In genomic region chr6:33571637-33572316, GRCh38 we compare ENCODE assay signal across 7 cellular contexts. TPM values are rescaled to one million over a fixed set of nuclear protein-coding genes. Genes with fewer than 3 reads are reported as not detected.
DNase-seq lines count a peak whose midpoint lies in the region; ATAC-seq and TF ChIP-seq lines count a peak whose summit lies in the region.

No MANE protein-coding gene starts in this region.

- peak overlapping the region; percentile 60 for H3K4me3 ChIP-seq in HL-60 (replicated peaks; ENCODE audit: insufficient read depth, low read length)
- peak overlapping the region; percentile 75 for H3K4me3 ChIP-seq in iPS-20b (ENCODE audit: low read length)
- peak overlapping the region; percentile 51 to 72 (median 61) for H3K4me3 ChIP-seq in stomach

- ATAC-seq in GM18870 (IDR thresholded peaks at IDR 0.05; ENCODE audit: unreplicated experiment) = no peak

- peak overlapping the region; percentile 91 for H3K4me3 Mint-ChIP-seq in activated naive CD8-positive, alpha-beta T cell

- H3K4me1 ChIP-seq in iPS-20b (ENCODE audit: insufficient read depth, low read length) (0 out of 2 replicates have a peak, but pooled peaks cover 3% of the 10 kb centered on the region), stomach (peaks cover 12 to 27% (median 18%) of the 10 kb centered on the region in 4 donors)

- 45 to 50% (median 49%) methylated on average over 10 to 11 of the region's 11 CpGs for WGBS in stomach, 5 donors

- peaks cover 24% of the 10 kb centered on the region for H3K36me3 ChIP-seq in iPS-20b (ENCODE audit: insufficient read depth, low read depth, low read length)
- peaks cover 23 to 45% (median 44%) of the 10 kb centered on the region in 4 donors for H3K36me3 ChIP-seq in stomach

- H3K27ac ChIP-seq in HL-60 (replicated peaks) (peak overlapping the region; percentile 25), iPS-20b (ENCODE audit: low read length) (no peak overlapping the region), stomach (peak overlapping the region; percentile 78 to 91 (median 88))

- no peaks in the 10 kb centered on the region for H3K36me3 Mint-ChIP-seq in activated naive CD8-positive, alpha-beta T cell

- no peaks in the 10 kb centered on the region for H3K9me3 ChIP-seq in iPS-20b (ENCODE audit: insufficient read depth, low read depth, low read length)
- no peaks in the 10 kb centered on the region for H3K9me3 ChIP-seq in stomach

- TF ChIP-seq EP300 in stomach (IDR thresholded peaks at IDR 0.05) = no peak

- H3K27me3 ChIP-seq in HL-60 (ENCODE audit: insufficient read depth, poor library complexity, severe bottlenecking) (no peaks in the 10 kb centered on the region), iPS-20b (ENCODE audit: insufficient read depth, low read length) (no peaks in the 10 kb centered on the region), stomach (no peaks in the 10 kb centered on the region)

- H3K4me1 Mint-ChIP-seq in activated naive CD8-positive, alpha-beta T cell (ENCODE audit: low read depth) = peaks cover 32% of the 10 kb centered on the region

- H3K27me3 Mint-ChIP-seq in activated naive CD8-positive, alpha-beta T cell = no peaks in the 10 kb centered on the region

- intact Hi-C loops in stomach (cut with DNase I; ENCODE audit: low total_unique reads) = no loop called here

- peak overlapping the region; percentile 62; the same call in 1 of the 2 replicates for H3K9ac ChIP-seq in iPS-20b (ENCODE audit: low read depth, low read length)

- peak overlapping the region; percentile 100 for H3K27ac Mint-ChIP-seq in activated naive CD8-positive, alpha-beta T cell

- DNase-seq in HL-60 (ENCODE audit: low read depth in 1 of 2, low spot score in 1 of 2) (no peak), stomach (no peak), HuH-7.5 (ENCODE audit: low spot score) (no peak), mucosa of gallbladder (ENCODE audit: low spot score) (no peak)

- no peaks in the 10 kb centered on the region for H3K9me3 Mint-ChIP-seq in activated naive CD8-positive, alpha-beta T cell (ENCODE audit: low read depth)

- no peak for TF ChIP-seq POLR2A in stomach (IDR thresholded peaks at IDR 0.05)

- TF ChIP-seq CTCF in HL-60 (IDR thresholded peaks at IDR 0.05; ENCODE audit: insufficient read depth, low read length) (no peak), stomach (IDR thresholded peaks at IDR 0.05) (no peak)

RNA-seq across cellular contexts. Expression of gene BAK1, which starts 8.3 kb away (rescaled TPM):
- 10 to 100 TPM in 3 of 5 donors, 1 to 10 TPM in 2; 2.9 to 97.0 (median 22.3) TPM for total RNA-seq in stomach
- polyA plus RNA-seq in stomach = 10 to 100 TPM; 14.6 to 31.5 (median 24.6) TPM
- 28.2 TPM for total RNA-seq in mucosa of gallbladder

RNA-seq across cellular contexts. Expression of gene ITPR3, which starts 49.3 kb away (rescaled TPM):
- total RNA-seq in stomach = 100 to 1,000 TPM in 3 of 5 donors, 10 to 100 TPM in 2; 46.3 to 149 (median 105) TPM
- polyA plus RNA-seq in stomach = 10 to 100 TPM; 14.1 to 17.1 (median 14.3) TPM
- 104 TPM for total RNA-seq in mucosa of gallbladder
